ENCODE assay signal across 8 cellular contexts in genomic region chr6:36615018-36615761, GRCh38. TPM values are rescaled to one million over a fixed set of nuclear protein-coding genes. Genes with fewer than 3 reads are reported as not detected.
DNase-seq lines count a peak whose midpoint lies in the region; ATAC-seq and TF ChIP-seq lines count a peak whose summit lies in the region.

No MANE protein-coding gene starts in this region.

- H4K20me1 ChIP-seq in PC-9 (ENCODE audit: insufficient read depth), result no peaks in the 10 kb centered on the region

- peaks cover 24% of the 10 kb centered on the region for H3K4me1 ChIP-seq in PC-9 (replicated peaks; ENCODE audit: insufficient read depth)

- H3K4me3 ChIP-seq in PC-9, result no peak overlapping the region

- no TSS peak for BruUV-seq in PC-9 (replicated peaks; lab: Mats Ljungman, UMichigan)

- H3K79me2 ChIP-seq in PC-9 (ENCODE audit: low read depth), result no peaks in the 10 kb centered on the region

- no peaks in the 10 kb centered on the region for H3K27me3 Mint-ChIP-seq in CD14-positive monocyte (ENCODE audit: low read depth in 3 of 3)
- no peaks in the 10 kb centered on the region for H3K27me3 Mint-ChIP-seq in activated naive CD4-positive, alpha-beta T cell treated with anti-CD3 and anti-CD28 coated beads, Interleukin-2, amount 10 ng/mL, durations not matched to agents 7 days and 5 days

- intact Hi-C loops in CD14-positive monocyte (cut with micrococcal nuclease), result loop anchor here (2.0 to 10.0 kb wide), 4 partner anchors 37 to 400 kb away; partner anchors contain the start of gene CDKN1A (in 1 of the 2)
- intact Hi-C loops in PC-9 (cut with micrococcal nuclease; ENCODE audit: unreplicated experiment), result loop anchor here (5.0 kb wide), 2 partner anchors 193 to 588 kb away; partner anchors contain the start of gene MAPK14
- intact Hi-C loops in cardiac septum (cut with DNase I), result loop anchor here (5.0 to 10.0 kb wide), 2 partner anchors 220 to 237 kb away; partner anchors contain the start of gene CPNE5

- peaks cover 0 to 3% (median 0%) of the 10 kb centered on the region in 7 donors for H3K9me3 Mint-ChIP-seq in CD14-positive monocyte
- H3K9me3 Mint-ChIP-seq in activated naive CD4-positive, alpha-beta T cell treated with anti-CD3 and anti-CD28 coated beads, Interleukin-2, amount 10 ng/mL, durations not matched to agents 7 days and 5 days, result no peaks in the 10 kb centered on the region

- TF ChIP-seq CTCF in CD14-positive monocyte (IDR thresholded peaks at IDR 0.05) (peak; percentile 84), PC-9 (conservative IDR thresholded peaks at IDR 0.05) (peak; percentile 83)

- POLR2A ChIA-PET in PC-9 (lab: Charles Lee; ENCODE audit: unreplicated experiment), result no interaction called here

- H3K27me3 ChIP-seq in PC-9 (ENCODE audit: insufficient read depth, low read depth), result no peaks in the 10 kb centered on the region

- ATAC-seq in GM21529 (IDR thresholded peaks at IDR 0.05; ENCODE audit: unreplicated experiment) (peak; percentile 39), GM21367 (IDR thresholded peaks at IDR 0.05; ENCODE audit: unreplicated experiment) (no peak), HG03097 (IDR thresholded peaks at IDR 0.05; ENCODE audit: low FRiP score, unreplicated experiment) (no peak)

- DNase-seq in CD14-positive monocyte (ENCODE audit: low spot score), result peak; percentile 71
- DNase-seq in PC-9, result peak; percentile 43 to 63
- DNase-seq in activated naive CD4-positive, alpha-beta T cell treated with anti-CD3 and anti-CD28 coated beads, Interleukin-2, amount 10 ng/mL, durations not matched to agents 7 days and 5 days, result peak; percentile 52
- peak; percentile 51 for DNase-seq in cardiac septum (ENCODE audit: low spot score)
- peak; percentile 48 for DNase-seq in renal cortical epithelial cell (ENCODE audit: low read depth)

- H3F3A ChIP-seq in PC-9 (ENCODE audit: insufficient read depth, low read depth), result peaks cover 82% of the 10 kb centered on the region

- no peak overlapping the region for H2AFZ ChIP-seq in PC-9

- 0 out of 2 replicates have a peak, but pooled peaks cover 4% of the 10 kb centered on the region for H3K36me3 ChIP-seq in PC-9 (ENCODE audit: low read depth)

- H3K9me3 ChIP-seq in PC-9 (ENCODE audit: insufficient read depth, low read depth), result no peaks in the 10 kb centered on the region

- no peaks in the 10 kb centered on the region for H3K9me2 ChIP-seq in PC-9 (ENCODE audit: insufficient read depth)

- H3K36me3 Mint-ChIP-seq in CD14-positive monocyte, result peaks cover 18 to 43% of the 10 kb centered on the region in 2 donors
- H3K36me3 Mint-ChIP-seq in activated naive CD4-positive, alpha-beta T cell treated with anti-CD3 and anti-CD28 coated beads, Interleukin-2, amount 10 ng/mL, durations not matched to agents 7 days and 5 days, result peaks cover 20% of the 10 kb centered on the region

- no peak overlapping the region for H3K27ac ChIP-seq in PC-9

- no peak overlapping the region for H3K4me2 ChIP-seq in PC-9

- peaks cover 33% of the 10 kb centered on the region for H3K4me1 Mint-ChIP-seq in CD14-positive monocyte
- H3K4me1 Mint-ChIP-seq in activated naive CD4-positive, alpha-beta T cell treated with anti-CD3 and anti-CD28 coated beads, Interleukin-2, amount 10 ng/mL, durations not matched to agents 7 days and 5 days, result peaks cover 17% of the 10 kb centered on the region

- CTCF ChIA-PET in PC-9 (lab: Charles Lee), result interaction anchor here (0.5 to 1.8 kb wide), 13 partner anchors 35 to 953 kb away, joined by 3 to 21 read pairs (median 5); partner anchors contain the start of gene CDKN1A
- CTCF ChIA-PET in activated naive CD4-positive, alpha-beta T cell treated with anti-CD3 and anti-CD28 coated beads, Interleukin-2, amount 10 ng/mL, durations not matched to agents 7 days and 5 days (lab: Charles Lee), result interaction anchor here (0.6 to 3.4 kb wide), 38 partner anchors 8 to 589 kb away, joined by 3 to 69 read pairs (median 4); no protein-coding TSS in a partner anchor

- H3K27ac Mint-ChIP-seq in CD14-positive monocyte, result peak overlapping the region; percentile 28 to 83 (median 71)
- no peak overlapping the region for H3K27ac Mint-ChIP-seq in activated naive CD4-positive, alpha-beta T cell treated with anti-CD3 and anti-CD28 coated beads, Interleukin-2, amount 10 ng/mL, durations not matched to agents 7 days and 5 days

- no peak overlapping the region for H3K4me3 Mint-ChIP-seq in CD14-positive monocyte
- no peak overlapping the region for H3K4me3 Mint-ChIP-seq in activated naive CD4-positive, alpha-beta T cell treated with anti-CD3 and anti-CD28 coated beads, Interleukin-2, amount 10 ng/mL, durations not matched to agents 7 days and 5 days

RNA-seq across cellular contexts. Expression of gene SRSF3, which starts 21.0 kb away (rescaled TPM):
- polyA plus RNA-seq in CD14-positive monocyte, result 100 to 1,000 TPM; 297 to 341 TPM
- total RNA-seq in PC-9 (2021) (278 and 282 TPM in 2 replicates), cardiac septum (148 TPM), renal cortical epithelial cell (182 and 305 TPM in 2 replicates)
